In genomic region chr1:180593382-180593781, GRCh38 we compare ENCODE assay signal across 31 cellular contexts. TPM values are rescaled to one million over a fixed set of nuclear protein-coding genes. Genes with fewer than 3 reads are reported as not detected.
"Had no signal": no experiment of that assay in that cellular context is flagged by ENCODE, and none has a peak within 500 bp of the region (broad histone marks: within the 10 kb centered on the region; RNA-seq: fewer than 3 reads in every experiment).

No MANE protein-coding gene starts in this region.

- ATAC-seq: activated CD4-positive, alpha-beta T cell treated with anti-CD3 and anti-CD28 coated beads for 36 hours; activated naive CD4-positive, alpha-beta T cell treated with anti-CD3 and anti-CD28 coated beads, Interleukin-2, amount 50 U/mL, for 72 hours; activated T-helper 17 cell treated with anti-CD3 and anti-CD28 coated beads, Interleukin-2, amount 50 U/mL, for 72 hours; natural killer cell; right lobe of liver; stimulated activated naive B cell treated with anti-CD40 and anti-IgM and Interleukin-4, amounts not matched to agents 10 μg/mL and 1 μg/mL and 100 μg/mL, for 72 hours; T-helper 17 cell had no signal

- H3K27me3 ChIP-seq: left lung, right lobe of liver, vagina had no signal

- H3K27ac ChIP-seq: left lung, parathyroid adenoma, right lobe of liver, vagina had no signal

- H2AFZ ChIP-seq: parathyroid adenoma had no signal

- H3K36me3 ChIP-seq: left lung, right lobe of liver, vagina had no signal

- H3K4me3 ChIP-seq: left lung, right lobe of liver, vagina had no signal

- H3K9me3 ChIP-seq: right lobe of liver, vagina had no signal

- H3K4me1 ChIP-seq: left lung, parathyroid adenoma, right lobe of liver, vagina had no signal

- DNase-seq: activated B cell treated with CpG ODN at 0.5 μM for 24 hours; activated CD4-positive, alpha-beta T cell treated with anti-CD3 and anti-CD28 coated beads for 36 hours; activated CD4-positive, alpha-beta T cell treated with anti-CD3 and anti-CD28 coated beads, Interleukin-2, amount 50 U/mL, for 4 hours; activated CD8-positive, alpha-beta memory T cell treated with anti-CD3 and anti-CD28 coated beads for 24 hours; activated CD8-positive, alpha-beta memory T cell treated with anti-CD3 and anti-CD28 coated beads, Interleukin-2, amount 50 U/mL, for 4 hours; activated T-cell treated with anti-CD3 and anti-CD28 coated beads, Interleukin-2, amount 50 U/mL, for 24 hours; effector CD4-positive, alpha-beta T cell; erythroblast; foreskin fibroblast; immature natural killer cell; left lung; mammary epithelial cell; natural killer cell; nucleus accumbens; right lobe of liver; small intestine; stimulated activated CD4-positive, alpha-beta T cell treated with anti-CD3 and anti-CD28 coated beads, Interleukin-15, amount 100 ng/mL, for 24 hours; stimulated activated CD8-positive, alpha-beta memory T cell treated with anti-CD3 and anti-CD28 coated beads, Interleukin-4, amount 100 ng/mL, for 48 hours; stimulated activated naive B cell treated with anti-CD40 and anti-IgM and Interleukin-4, amounts not matched to agents 10 μg/mL and 1 μg/mL and 100 μg/mL, for 72 hours; T-helper 17 cell had no signal

- H3K79me2 ChIP-seq: parathyroid adenoma had no signal

RNA-seq across cellular contexts. Expression of gene OVAAL, which starts 34.6 kb away (rescaled TPM):
- total RNA-seq: activated B cell treated with CpG ODN at 0.5 μM for 24 hours; activated CD4-positive, alpha-beta T cell treated with anti-CD3 and anti-CD28 coated beads for 36 hours; activated naive CD4-positive, alpha-beta T cell treated with anti-CD3 and anti-CD28 coated beads, Interleukin-2, amount 50 U/mL, for 72 hours; activated T-helper 17 cell treated with anti-CD3 and anti-CD28 coated beads, Interleukin-2, amount 50 U/mL, for 72 hours; cerebellum; fibroblast of lung; kidney epithelial cell; left lung; mesothelial cell of epicardium; natural killer cell; pulmonary artery endothelial cell; right lobe of liver; T-helper 17 cell; temporal lobe; vagina had no signal
- polyA plus RNA-seq: adipose tissue, fibroblast of lung, immature natural killer cell, small intestine had no signal
